In the genomic region with DNA sequence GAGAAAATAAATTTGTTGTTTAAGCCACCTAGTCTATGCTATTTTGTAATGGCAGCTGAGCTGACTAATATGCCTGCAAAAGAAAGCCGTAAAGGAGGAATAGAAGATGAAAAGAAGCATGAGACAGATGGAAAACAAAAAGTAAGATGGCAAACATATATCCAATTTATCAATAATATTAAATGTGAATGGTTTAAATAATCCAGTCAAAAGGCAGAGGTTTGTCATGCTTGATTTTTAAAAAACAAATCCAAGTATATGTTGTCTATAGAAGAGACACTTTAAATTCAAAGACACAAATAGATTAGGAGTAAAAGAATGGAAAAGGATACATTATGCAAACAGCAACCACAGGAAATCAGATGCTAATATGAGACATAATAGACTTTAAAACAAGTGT, we compare ENCODE assay signal across 28 cellular contexts.
"Had no signal": no experiment of that assay in that cellular context is flagged by ENCODE, and none has a peak within 500 bp of the region (broad histone marks: within the 10 kb centered on the region; RNA-seq: fewer than 3 reads in every experiment).

No MANE protein-coding gene starts in this region.

- H3K27ac ChIP-seq: stomach, suprapubic skin, testis, thoracic aorta, thyroid gland, tibial artery, tibial nerve, transverse colon, upper lobe of left lung, upper lobe of right lung, uterus, vagina had no signal

- H3K27me3 Mint-ChIP-seq: stimulated activated memory B cell treated with anti-CD40 and anti-IgM and Interleukin-4, amounts not matched to agents 10 μg/mL and 1 μg/mL and 100 μg/mL, for 72 hours; stimulated activated naive B cell treated with anti-CD40 and anti-IgM and Interleukin-4, amounts not matched to agents 10 μg/mL and 1 μg/mL and 100 μg/mL, for 72 hours; stimulated activated naive CD8-positive, alpha-beta T cell treated with anti-CD3 and anti-CD28 coated beads, Interleukin-15, amount 100 ng/mL, for 72 hours; stimulated activated naive CD8-positive, alpha-beta T cell treated with anti-CD3 and anti-CD28 coated beads, Interleukin-15, Interleukin-2, amounts not matched to agents 100 ng/mL and 50 ng/mL, for 24 hours; type B pancreatic cell had no signal

- ATAC-seq: stimulated activated effector memory CD8-positive, alpha-beta T cell treated with anti-CD3 and anti-CD28 coated beads, Interleukin-12 subunit alpha, Interleukin-12 subunit beta, amount 100 ng/mL, for 72 hours; stimulated activated memory B cell treated with anti-CD40 and anti-IgM and Interleukin-4, amounts not matched to agents 10 μg/mL and 1 μg/mL and 100 μg/mL, for 72 hours; stimulated activated naive B cell treated with anti-CD40 and anti-IgM and Interleukin-4, amounts not matched to agents 10 μg/mL and 1 μg/mL and 100 μg/mL, for 72 hours; stimulated activated naive CD8-positive, alpha-beta T cell treated with anti-CD3 and anti-CD28 coated beads, Interleukin-15, amount 100 ng/mL, for 72 hours; stimulated activated naive CD8-positive, alpha-beta T cell treated with anti-CD3 and anti-CD28 coated beads, Interleukin-15, Interleukin-2, amounts not matched to agents 100 U/mL and 50 U/mL, for 24 hours; upper lobe of right lung had no signal

- H3K4me3 Mint-ChIP-seq: stimulated activated effector memory CD8-positive, alpha-beta T cell treated with anti-CD3 and anti-CD28 coated beads, Interleukin-12 subunit alpha, Interleukin-12 subunit beta, amount 100 ng/mL, for 72 hours; stimulated activated memory B cell treated with anti-CD40 and anti-IgM and Interleukin-4, amounts not matched to agents 10 μg/mL and 1 μg/mL and 100 μg/mL, for 72 hours; stimulated activated naive B cell treated with anti-CD40 and anti-IgM and Interleukin-4, amounts not matched to agents 10 μg/mL and 1 μg/mL and 100 μg/mL, for 72 hours; stimulated activated naive CD8-positive, alpha-beta T cell treated with anti-CD3 and anti-CD28 coated beads, Interleukin-15, amount 100 ng/mL, for 72 hours; stimulated activated naive CD8-positive, alpha-beta T cell treated with anti-CD3 and anti-CD28 coated beads, Interleukin-15, Interleukin-2, amounts not matched to agents 100 ng/mL and 50 ng/mL, for 24 hours; type B pancreatic cell had no signal

- H3K36me3 ChIP-seq: stomach, suprapubic skin, thoracic aorta, thyroid gland, tibial artery, tibial nerve, transverse colon, upper lobe of left lung, upper lobe of right lung, uterus, vagina had no signal

- H3K27ac Mint-ChIP-seq: stimulated activated effector memory CD8-positive, alpha-beta T cell treated with anti-CD3 and anti-CD28 coated beads, Interleukin-12 subunit alpha, Interleukin-12 subunit beta, amount 100 ng/mL, for 72 hours; stimulated activated memory B cell treated with anti-CD40 and anti-IgM and Interleukin-4, amounts not matched to agents 10 μg/mL and 1 μg/mL and 100 μg/mL, for 72 hours; stimulated activated naive B cell treated with anti-CD40 and anti-IgM and Interleukin-4, amounts not matched to agents 10 μg/mL and 1 μg/mL and 100 μg/mL, for 72 hours; stimulated activated naive CD8-positive, alpha-beta T cell treated with anti-CD3 and anti-CD28 coated beads, Interleukin-15, amount 100 ng/mL, for 72 hours; stimulated activated naive CD8-positive, alpha-beta T cell treated with anti-CD3 and anti-CD28 coated beads, Interleukin-15, Interleukin-2, amounts not matched to agents 100 ng/mL and 50 ng/mL, for 24 hours; type B pancreatic cell had no signal

- H3K4me3 ChIP-seq: stomach, suprapubic skin, testis, thoracic aorta, thyroid gland, tibial artery, tibial nerve, transverse colon, upper lobe of left lung, upper lobe of right lung, uterus, vagina had no signal

- H3K27me3 ChIP-seq: stomach, suprapubic skin, testis, thyroid gland, tibial artery, tibial nerve, transverse colon, upper lobe of left lung, upper lobe of right lung, uterus, vagina had no signal

- DNase-seq: stimulated activated CD4-positive, alpha-beta T cell treated with anti-CD3 and anti-CD28 coated beads, Interleukin-2, amount 100 ng/mL, for 48 hours; stimulated activated CD4-positive, alpha-beta T cell treated with anti-CD3 and anti-CD28 coated beads, Interleukin-4, amount 100 ng/mL, for 1 hour; stimulated activated CD4-positive, alpha-beta T cell treated with anti-CD3 and anti-CD28 coated beads, Interleukin-4, amount 100 ng/mL, for 24 hours; stimulated activated CD4-positive, alpha-beta T cell treated with anti-CD3 and anti-CD28 coated beads, Interleukin-4, amount 100 ng/mL, for 4 hours; stimulated activated CD8-positive, alpha-beta memory T cell treated with anti-CD3 and anti-CD28 coated beads, Interleukin-4, amount 100 ng/mL, for 48 hours; stimulated activated naive B cell treated with anti-CD40 and anti-IgM and Interleukin-4, amounts not matched to agents 10 μg/mL and 1 μg/mL and 100 μg/mL, for 72 hours; stimulated activated naive CD4-positive, alpha-beta T cell; stimulated activated naive CD4-positive, alpha-beta T cell treated with Interleukin-2 at 50 U/mL for 16 hours; stimulated activated naive CD8-positive, alpha-beta T cell treated with anti-CD3 and anti-CD28 coated beads, Interleukin-15, amount 100 ng/mL, for 72 hours; stimulated activated naive CD8-positive, alpha-beta T cell treated with anti-CD3 and anti-CD28 coated beads, Interleukin-15, Interleukin-2, amounts not matched to agents 100 U/mL and 50 U/mL, for 24 hours; stomach; substantia nigra; testis; thyroid gland; tibial artery; transverse colon; trophoblast cell; upper lobe of left lung; upper lobe of right lung; uterus had no signal

- H3K4me1 ChIP-seq: stomach, suprapubic skin, testis, thyroid gland, tibial nerve, transverse colon, upper lobe of left lung, upper lobe of right lung, uterus, vagina had no signal

- H3K4me1 Mint-ChIP-seq: stimulated activated effector memory CD8-positive, alpha-beta T cell treated with anti-CD3 and anti-CD28 coated beads, Interleukin-12 subunit alpha, Interleukin-12 subunit beta, amount 100 ng/mL, for 72 hours; stimulated activated memory B cell treated with anti-CD40 and anti-IgM and Interleukin-4, amounts not matched to agents 10 μg/mL and 1 μg/mL and 100 μg/mL, for 72 hours; stimulated activated naive B cell treated with anti-CD40 and anti-IgM and Interleukin-4, amounts not matched to agents 10 μg/mL and 1 μg/mL and 100 μg/mL, for 72 hours; stimulated activated naive CD8-positive, alpha-beta T cell treated with anti-CD3 and anti-CD28 coated beads, Interleukin-15, amount 100 ng/mL, for 72 hours had no signal

- H3K9me3 ChIP-seq: testis, thyroid gland, upper lobe of right lung, uterus had no signal
